9 cellular contexts compared by ENCODE assay signal in the genomic region with DNA sequence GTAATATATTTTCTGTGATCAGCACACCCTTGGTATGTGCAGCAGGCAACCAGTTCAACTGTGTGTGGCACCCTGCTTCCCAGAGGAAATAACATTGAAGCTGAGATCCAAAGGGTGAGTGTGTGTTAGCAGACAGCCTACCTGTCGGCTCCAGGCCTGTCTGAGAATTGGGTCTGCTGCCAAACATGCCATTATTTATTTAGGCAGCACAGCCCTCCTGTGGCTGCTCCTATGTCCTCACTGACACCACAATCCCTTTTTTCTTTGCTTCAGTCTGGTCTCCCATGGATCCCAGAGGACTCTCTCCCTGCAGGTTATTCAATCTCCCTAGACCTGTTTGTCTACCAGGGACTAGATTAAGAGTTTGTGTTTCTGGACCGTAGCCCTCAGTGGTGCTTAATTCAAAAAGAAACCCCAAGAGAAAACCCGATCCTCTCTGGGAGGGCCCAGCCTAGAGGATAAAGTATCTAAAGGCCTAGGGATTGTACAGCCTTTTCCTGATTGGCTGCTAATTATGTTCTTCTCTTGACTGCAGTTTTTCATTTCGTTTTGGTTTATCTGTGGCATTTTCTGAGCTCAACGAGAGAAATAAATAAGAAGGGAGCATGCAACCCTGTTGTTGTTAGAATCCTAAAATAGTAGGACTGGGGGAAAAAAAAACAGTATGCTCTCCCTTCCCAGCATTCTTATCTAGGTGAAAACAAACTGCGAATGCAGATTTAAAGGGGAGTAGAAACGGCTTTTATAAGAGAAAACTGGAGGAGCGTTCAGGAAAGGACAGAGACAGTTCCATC. TPM values are rescaled to one million over a fixed set of nuclear protein-coding genes. Genes with fewer than 3 reads are reported as not detected.
DNase-seq lines count a peak whose midpoint lies in the region; ATAC-seq, FAIRE-seq and TF ChIP-seq lines count a peak whose summit lies in the region.
"Had no signal": no experiment of that assay in that cellular context is flagged by ENCODE, and none has a peak within 500 bp of the region (broad histone marks: within the 10 kb centered on the region; RNA-seq: fewer than 3 reads in every experiment).

No MANE protein-coding gene starts in this region.

- H3K18ac ChIP-seq in mesenchymal stem cell (ENCODE audit: low read depth in 1 of 2, low read length in 2 of 2) = no peak overlapping the region

- no TSS peak for BruUV-seq in MCF 10A (replicated peaks; lab: Mats Ljungman, UMichigan)

- no peak for FAIRE-seq in D721Med (lab: Jason Lieb, UNC)

- H3K4me1 Mint-ChIP-seq in MCF 10A (ENCODE audit: insufficient read depth, unreplicated experiment) = peaks cover 11% of the 10 kb centered on the region
- H3K4me1 Mint-ChIP-seq in activated T-helper 17 cell treated with anti-CD3 and anti-CD28 coated beads, Interleukin-2, amount 50 U/mL, for 72 hours = no peaks in the 10 kb centered on the region

- POLR2A ChIA-PET in MCF 10A (lab: Yijun Ruan, JAX) = interaction anchor here (0.5 to 2.4 kb wide), 3 partner anchors 12 to 294 kb away, joined by 3 to 10 read pairs (median 3); no protein-coding TSS in a partner anchor

- CTCF ChIA-PET in MCF 10A (lab: Yijun Ruan, JAX) = interaction anchor here (0.6 to 13.6 kb wide), 16 partner anchors 10 to 1282 kb away, joined by 3 to 447 read pairs (median 3); no protein-coding TSS in a partner anchor

- H3K23ac ChIP-seq in mesenchymal stem cell (ENCODE audit: low read length in 2 of 2) = no peak overlapping the region

- ATAC-seq in right lobe of liver (peak; percentile 98 to 100 (median 98)), GM21576 (IDR thresholded peaks at IDR 0.05; ENCODE audit: unreplicated experiment) (no peak)
- no peak for ATAC-seq in activated T-helper 17 cell treated with anti-CD3 and anti-CD28 coated beads, Interleukin-2, amount 50 U/mL, for 72 hours (replicated peaks)

- WGBS in right lobe of liver (ENCODE audit: insufficient coverage, low coverage, low lambda C conversion rate, missing lambda C conversion rate) = 38% methylated on average over 8 of the region's 8 CpGs
- 66% methylated on average over 8 of the region's 8 CpGs for WGBS in mesenchymal stem cell

- H3K27ac Mint-ChIP-seq in MCF 10A (ENCODE audit: low read depth, unreplicated experiment) = peak overlapping the region; percentile 47
- no peak overlapping the region for H3K27ac Mint-ChIP-seq in activated T-helper 17 cell treated with anti-CD3 and anti-CD28 coated beads, Interleukin-2, amount 50 U/mL, for 72 hours

- H3K4me3 ChIP-seq in right lobe of liver (no peak overlapping the region), mesenchymal stem cell (ENCODE audit: insufficient read depth in 1 of 2, low read depth in 1 of 2, low read length in 2 of 2) (no peak overlapping the region)

- peaks cover 0 to 7% (median 4%) of the 10 kb centered on the region in 4 donors for H3K4me1 ChIP-seq in right lobe of liver
- peaks cover 4% of the 10 kb centered on the region for H3K4me1 ChIP-seq in mesenchymal stem cell (ENCODE audit: control insufficient read depth, insufficient read depth, low read depth, low read length)

- no peak overlapping the region for H2BK12ac ChIP-seq in mesenchymal stem cell (ENCODE audit: low read length in 2 of 2)

- intact Hi-C loops in MCF 10A (cut with micrococcal nuclease) = loop anchor here (1.0 kb wide), 2 partner anchors 55 to 188 kb away; no protein-coding TSS in a partner anchor
- intact Hi-C loops in right lobe of liver (cut with DNase I) = loop anchor here (5.0 to 10.0 kb wide), 2 partner anchors 51 to 188 kb away; no protein-coding TSS in a partner anchor

- no peaks in the 10 kb centered on the region for H3K79me1 ChIP-seq in mesenchymal stem cell (replicated peaks; ENCODE audit: low read length, poor library complexity, severe bottlenecking)

- H3K9me3 ChIP-seq in right lobe of liver = no peaks in the 10 kb centered on the region
- H3K9me3 ChIP-seq in mesenchymal stem cell (ENCODE audit: control insufficient read depth, low read length) = no peaks in the 10 kb centered on the region

- TF ChIP-seq CTCF in D721Med (IDR thresholded peaks at IDR 0.05; ENCODE audit: insufficient read depth, missing control alignments) (peak; percentile 52), MCF 10A (IDR thresholded peaks at IDR 0.05; ENCODE audit: unreplicated experiment) (peak; percentile 53), right lobe of liver (IDR thresholded peaks at IDR 0.05) (peak; percentile 35 to 50 (median 42))

- H3K4me3 Mint-ChIP-seq in MCF 10A (ENCODE audit: unreplicated experiment) = no peak overlapping the region
- H3K4me3 Mint-ChIP-seq in activated T-helper 17 cell treated with anti-CD3 and anti-CD28 coated beads, Interleukin-2, amount 50 U/mL, for 72 hours = no peak overlapping the region

- no peak overlapping the region for H2AFZ ChIP-seq in mesenchymal stem cell (ENCODE audit: low read depth, low read length)

- H4K91ac ChIP-seq in mesenchymal stem cell (ENCODE audit: low read length) = no peak overlapping the region

- no peak overlapping the region for H2AK5ac ChIP-seq in mesenchymal stem cell (ENCODE audit: low read length, severe bottlenecking)

- H3K27me3 Mint-ChIP-seq in MCF 10A (ENCODE audit: insufficient read depth, unreplicated experiment) = no peaks in the 10 kb centered on the region
- no peaks in the 10 kb centered on the region for H3K27me3 Mint-ChIP-seq in activated T-helper 17 cell treated with anti-CD3 and anti-CD28 coated beads, Interleukin-2, amount 50 U/mL, for 72 hours

- no peaks in the 10 kb centered on the region for H3K36me3 ChIP-seq in right lobe of liver
- H3K36me3 ChIP-seq in mesenchymal stem cell (ENCODE audit: control insufficient read depth in 1 of 2, insufficient read depth in 2 of 2, low read depth in 1 of 2, low read length in 2 of 2) = no peaks in the 10 kb centered on the region

- no peak overlapping the region for H3K27ac ChIP-seq in right lobe of liver
- H3K27ac ChIP-seq in mesenchymal stem cell (ENCODE audit: low read length, poor library complexity, severe bottlenecking) = no peak overlapping the region

- H3K14ac ChIP-seq in mesenchymal stem cell (ENCODE audit: low read length in 2 of 2) = no peak overlapping the region

- H3K9ac ChIP-seq in mesenchymal stem cell (ENCODE audit: low read length) = no peak overlapping the region

- no peaks in the 10 kb centered on the region for H3K9me3 Mint-ChIP-seq in MCF 10A (ENCODE audit: unreplicated experiment)
- H3K9me3 Mint-ChIP-seq in activated T-helper 17 cell treated with anti-CD3 and anti-CD28 coated beads, Interleukin-2, amount 50 U/mL, for 72 hours = peaks cover 4% of the 10 kb centered on the region

- no peak overlapping the region for H2BK5ac ChIP-seq in mesenchymal stem cell (ENCODE audit: low read depth, low read length, poor library complexity, severe bottlenecking)

- DNase-seq in D721Med (ENCODE audit: insufficient read length, low spot score) (no peak), NCI-H2107 (lab: John Stamatoyannopoulos, UW) (peak; percentile 89), MCF 10A (ENCODE audit: unreplicated experiment) (peak; percentile 71), right lobe of liver (peak; percentile 35 to 74 (median 61)), mesenchymal stem cell (no peak), activated T-cell treated with anti-CD3 and anti-CD28 coated beads for 4 hours (no peak)
- DNase-seq: DND-41 had no signal

- H2BK120ac ChIP-seq in mesenchymal stem cell (ENCODE audit: low read depth, low read length) = no peak overlapping the region

- H3K27me3 ChIP-seq in right lobe of liver (no peaks in the 10 kb centered on the region), mesenchymal stem cell (ENCODE audit: control insufficient read depth in 1 of 2, insufficient read depth in 1 of 2, low read length in 2 of 2) (peaks cover 0 to 4% of the 10 kb centered on the region in 2 experiments)

- H3K4ac ChIP-seq in mesenchymal stem cell (ENCODE audit: low read depth in 1 of 2, low read length in 2 of 2) = no peak overlapping the region

- H4K8ac ChIP-seq in mesenchymal stem cell (ENCODE audit: low read length) = no peak overlapping the region

- H3K36me3 Mint-ChIP-seq in MCF 10A (ENCODE audit: insufficient read depth, unreplicated experiment) = no peaks in the 10 kb centered on the region
- no peaks in the 10 kb centered on the region for H3K36me3 Mint-ChIP-seq in activated T-helper 17 cell treated with anti-CD3 and anti-CD28 coated beads, Interleukin-2, amount 50 U/mL, for 72 hours (ENCODE audit: low read depth)

- H3K4me2 ChIP-seq in mesenchymal stem cell (ENCODE audit: low read length, poor library complexity, severe bottlenecking) = no peak overlapping the region

- no peak overlapping the region for H2BK15ac ChIP-seq in mesenchymal stem cell (ENCODE audit: low read depth, poor library complexity, severe bottlenecking)

- TF ChIP-seq POLR2A in right lobe of liver (IDR thresholded peaks at IDR 0.05) = no peak

RNA-seq across cellular contexts. Expression of a gene that starts 24.1 kb away (rescaled TPM):
- not detected in 2 replicates for total RNA-seq in MCF 10A (2022)
- total RNA-seq in right lobe of liver = 1 to 10 TPM; 1.3 to 7.6 (median 4.8) TPM
- polyA plus RNA-seq in mesenchymal stem cell (2013, experiment 1 of 2) = 0.50 TPM
- 0.51 TPM for polyA plus RNA-seq in mesenchymal stem cell (2013, experiment 2 of 2)
- not detected for total RNA-seq in activated T-helper 17 cell treated with anti-CD3 and anti-CD28 coated beads, Interleukin-2, amount 50 U/mL, for 72 hours

RNA-seq across cellular contexts. Expression of a gene that starts 45.0 kb away (rescaled TPM):
- total RNA-seq in MCF 10A (2022) (0.59 and 0.75 TPM in 2 replicates), right lobe of liver (1 to 10 TPM in 4 of 6 experiments, under 1 TPM in 2; 0.92 to 2.0 (median 1.2) TPM)
- polyA plus RNA-seq in mesenchymal stem cell (2013, experiment 1 of 2) = 2.2 TPM
- 2.1 TPM for polyA plus RNA-seq in mesenchymal stem cell (2013, experiment 2 of 2)
- 1 to 10 TPM; 5.1 to 7.9 TPM for total RNA-seq in activated T-helper 17 cell treated with anti-CD3 and anti-CD28 coated beads, Interleukin-2, amount 50 U/mL, for 72 hours

RNA-seq across cellular contexts. Expression of a gene that starts 50.3 kb away (rescaled TPM):
- total RNA-seq in MCF 10A (2022) = 3.0 and 7.9 TPM in 2 replicates
- 1 to 10 TPM in 5 of 6 experiments, under 1 TPM in 1; 0.89 to 2.9 (median 2.1) TPM for total RNA-seq in right lobe of liver
- 1.1 TPM for polyA plus RNA-seq in mesenchymal stem cell (2013, experiment 1 of 2)
- 1.1 TPM for polyA plus RNA-seq in mesenchymal stem cell (2013, experiment 2 of 2)
- 1 to 10 TPM; 3.7 to 4.1 TPM for total RNA-seq in activated T-helper 17 cell treated with anti-CD3 and anti-CD28 coated beads, Interleukin-2, amount 50 U/mL, for 72 hours

Comparison
In these comparisons a context has a peak if more than half of its experiments do, and no peak if none do; other contexts are left out.
1. DNase-seq: peak in NCI-H2107 (single experiment), MCF 10A (single experiment) and right lobe of liver (3 of 3); none in D721Med (single experiment), mesenchymal stem cell (single experiment) and activated T-cell treated with anti-CD3 and anti-CD28 coated beads for 4 hours (single experiment).
2. ATAC-seq: peak in right lobe of liver (4 of 4); none in GM21576 (single experiment) and activated T-helper 17 cell treated with anti-CD3 and anti-CD28 coated beads, Interleukin-2, amount 50 U/mL, for 72 hours (single experiment).
3. Peak in every context shown above with its lines, with median percentiles within 50 percentile points of each other: CTCF ChIP-seq.